ENCODE assay signal across 10 cellular contexts in the genomic region with DNA sequence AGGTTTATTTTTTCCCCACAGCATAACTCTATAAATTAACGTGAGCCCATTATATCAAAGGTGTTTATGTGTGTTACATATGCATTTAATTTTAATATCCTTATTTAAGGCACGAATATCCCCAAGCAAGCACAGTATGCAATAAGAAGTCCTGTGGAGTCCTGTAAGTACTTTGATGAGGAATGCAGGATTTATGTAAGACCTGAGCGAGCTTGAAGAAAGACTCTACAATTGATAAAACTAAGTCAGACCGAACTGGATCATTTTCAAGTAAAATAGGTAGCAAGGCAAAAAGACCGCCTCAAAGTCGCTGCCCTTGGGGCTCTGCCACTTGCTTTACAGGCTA. TPM values are rescaled to one million over a fixed set of nuclear protein-coding genes. Genes with fewer than 3 reads are reported as not detected.
A peak's percentile ranks its signal among the peaks of the same experiment; 100 is the strongest.
DNase-seq lines count a peak whose midpoint lies in the region; ATAC-seq and TF ChIP-seq lines count a peak whose summit lies in the region.
"Had no signal": no experiment of that assay in that cellular context is flagged by ENCODE, and none has a peak within 500 bp of the region (broad histone marks: within the 10 kb centered on the region; RNA-seq: fewer than 3 reads in every experiment).

No MANE protein-coding gene starts in this region.

- H3K4me1 ChIP-seq in PC-3 (ENCODE audit: insufficient read depth, low read length) (peaks cover 15% of the 10 kb centered on the region), lung (ENCODE audit: control insufficient read depth in 2 of 2, insufficient read depth in 2 of 2, low read length in 2 of 2) (peaks cover 0 to 5% of the 10 kb centered on the region in 2 donors), thyroid gland (peaks cover 0 to 8% of the 10 kb centered on the region in 2 donors)

- no peaks in the 10 kb centered on the region for H3K9me2 ChIP-seq in PC-3 (replicated peaks; ENCODE audit: low read length)

- H3K27me3 Mint-ChIP-seq in endothelial cell (ENCODE audit: unreplicated experiment): no peaks in the 10 kb centered on the region
- no peaks in the 10 kb centered on the region for H3K27me3 Mint-ChIP-seq in natural killer cell treated with Interleukin-12 subunit alpha and Interleukin-12 subunit beta and Interleukin-15 and Interleukin-18, amount 100 ng/mL, for 72 hours
- peaks cover 16% of the 10 kb centered on the region for H3K27me3 Mint-ChIP-seq in activated T-helper 1 cell treated with anti-CD3 and anti-CD28 coated beads, Interleukin-12 subunit alpha, Interleukin-12 subunit beta, Interleukin-2, Interleukin-4 antibody, amounts not matched to agents 30 ng/mL and 10 ng/mL and 1 ng/mL, durations not matched to agents 14 hours and 24 hours and 36 hours (ENCODE audit: insufficient read depth)

- H3K4me2 ChIP-seq in PC-3 (ENCODE audit: low read length): peak overlapping the region; percentile 87
- H3K4me2 ChIP-seq: KMS-11 had no signal

- H3K4me1 Mint-ChIP-seq in endothelial cell (ENCODE audit: unreplicated experiment): no peaks in the 10 kb centered on the region
- no peaks in the 10 kb centered on the region for H3K4me1 Mint-ChIP-seq in natural killer cell treated with Interleukin-12 subunit alpha and Interleukin-12 subunit beta and Interleukin-15 and Interleukin-18, amount 100 ng/mL, for 72 hours (ENCODE audit: low read depth in 2 of 2)
- no peaks in the 10 kb centered on the region for H3K4me1 Mint-ChIP-seq in activated T-helper 1 cell treated with anti-CD3 and anti-CD28 coated beads, Interleukin-12 subunit alpha, Interleukin-12 subunit beta, Interleukin-2, Interleukin-4 antibody, amounts not matched to agents 30 ng/mL and 10 ng/mL and 1 ng/mL, durations not matched to agents 14 hours and 24 hours and 36 hours (ENCODE audit: low read depth)

- no peaks in the 10 kb centered on the region for H3K9me3 ChIP-seq in PC-3 (ENCODE audit: low read length)
- no peaks in the 10 kb centered on the region for H3K9me3 ChIP-seq in lung (ENCODE audit: control insufficient read depth in 2 of 2, insufficient read depth in 1 of 2, low read length in 1 of 2)
- H3K9me3 ChIP-seq in thyroid gland: no peaks in the 10 kb centered on the region

- H3K36me3 Mint-ChIP-seq in endothelial cell (ENCODE audit: low read depth, unreplicated experiment): no peaks in the 10 kb centered on the region
- H3K36me3 Mint-ChIP-seq in natural killer cell treated with Interleukin-12 subunit alpha and Interleukin-12 subunit beta and Interleukin-15 and Interleukin-18, amount 100 ng/mL, for 72 hours: no peaks in the 10 kb centered on the region
- no peaks in the 10 kb centered on the region for H3K36me3 Mint-ChIP-seq in activated T-helper 1 cell treated with anti-CD3 and anti-CD28 coated beads, Interleukin-12 subunit alpha, Interleukin-12 subunit beta, Interleukin-2, Interleukin-4 antibody, amounts not matched to agents 30 ng/mL and 10 ng/mL and 1 ng/mL, durations not matched to agents 14 hours and 24 hours and 36 hours (ENCODE audit: low read depth)

- peak overlapping the region; percentile 96 for H3K4me3 Mint-ChIP-seq in endothelial cell (ENCODE audit: unreplicated experiment)
- H3K4me3 Mint-ChIP-seq in natural killer cell treated with Interleukin-12 subunit alpha and Interleukin-12 subunit beta and Interleukin-15 and Interleukin-18, amount 100 ng/mL, for 72 hours: no peak overlapping the region
- H3K4me3 Mint-ChIP-seq in activated T-helper 1 cell treated with anti-CD3 and anti-CD28 coated beads, Interleukin-12 subunit alpha, Interleukin-12 subunit beta, Interleukin-2, Interleukin-4 antibody, amounts not matched to agents 30 ng/mL and 10 ng/mL and 1 ng/mL, durations not matched to agents 14 hours and 24 hours and 36 hours: no peak overlapping the region

- peak; percentile 28 for ATAC-seq in PC-3
- no peak for ATAC-seq in lung (ENCODE audit: insufficient read depth, low FRiP score)
- no peak for ATAC-seq in natural killer cell treated with Interleukin-12 subunit alpha and Interleukin-12 subunit beta and Interleukin-15 and Interleukin-18, amount 100 ng/mL, for 72 hours
- ATAC-seq in HG03280 (IDR thresholded peaks at IDR 0.05; ENCODE audit: unreplicated experiment): no peak
- ATAC-seq in HG02759 (IDR thresholded peaks at IDR 0.05; ENCODE audit: unreplicated experiment): no peak

- peaks cover 27% of the 10 kb centered on the region for H3K79me2 ChIP-seq in PC-3 (ENCODE audit: low read length)

- TF ChIP-seq CTCF in PC-3 (conservative IDR thresholded peaks at IDR 0.05; ENCODE audit: low read depth, low read length) (no peak), endothelial cell (IDR thresholded peaks at IDR 0.05; ENCODE audit: unreplicated experiment) (no peak), lung (IDR thresholded peaks at IDR 0.05; ENCODE audit: control extremely low read depth, extremely low read depth) (no peak), thyroid gland (IDR thresholded peaks at IDR 0.05) (no peak)

- TF ChIP-seq POLR2A in thyroid gland (IDR thresholded peaks at IDR 0.05): no peak

- H3K9me3 Mint-ChIP-seq in endothelial cell (ENCODE audit: unreplicated experiment): no peaks in the 10 kb centered on the region
- H3K9me3 Mint-ChIP-seq in natural killer cell treated with Interleukin-12 subunit alpha and Interleukin-12 subunit beta and Interleukin-15 and Interleukin-18, amount 100 ng/mL, for 72 hours: peaks cover 4% of the 10 kb centered on the region
- no peaks in the 10 kb centered on the region for H3K9me3 Mint-ChIP-seq in activated T-helper 1 cell treated with anti-CD3 and anti-CD28 coated beads, Interleukin-12 subunit alpha, Interleukin-12 subunit beta, Interleukin-2, Interleukin-4 antibody, amounts not matched to agents 30 ng/mL and 10 ng/mL and 1 ng/mL, durations not matched to agents 14 hours and 24 hours and 36 hours

- H3K27ac Mint-ChIP-seq in endothelial cell (ENCODE audit: unreplicated experiment): no peak overlapping the region
- H3K27ac Mint-ChIP-seq in natural killer cell treated with Interleukin-12 subunit alpha and Interleukin-12 subunit beta and Interleukin-15 and Interleukin-18, amount 100 ng/mL, for 72 hours: no peak overlapping the region
- H3K27ac Mint-ChIP-seq in activated T-helper 1 cell treated with anti-CD3 and anti-CD28 coated beads, Interleukin-12 subunit alpha, Interleukin-12 subunit beta, Interleukin-2, Interleukin-4 antibody, amounts not matched to agents 30 ng/mL and 10 ng/mL and 1 ng/mL, durations not matched to agents 14 hours and 24 hours and 36 hours: no peak overlapping the region

- CTCF ChIA-PET in PC-3 (lab: Charles Lee): interaction anchor here (0.6 to 1.0 kb wide), 5 partner anchors 20 to 65 kb away, joined by 3 to 4 read pairs (median 3); no protein-coding TSS in a partner anchor

- POLR2A ChIA-PET in PC-3 (lab: Charles Lee; ENCODE audit: unreplicated experiment): no interaction called here

- H3K36me3 ChIP-seq in PC-3 (ENCODE audit: low read depth, low read length): no peaks in the 10 kb centered on the region
- H3K36me3 ChIP-seq in lung (ENCODE audit: control insufficient read depth in 2 of 2, insufficient read depth in 2 of 2, low read length in 2 of 2): no peaks in the 10 kb centered on the region
- H3K36me3 ChIP-seq in thyroid gland: no peaks in the 10 kb centered on the region

- no peaks in the 10 kb centered on the region for H4K20me1 ChIP-seq in PC-3 (ENCODE audit: low read length)

- H3K27me3 ChIP-seq in PC-3 (ENCODE audit: low read length): no peaks in the 10 kb centered on the region
- no peaks in the 10 kb centered on the region for H3K27me3 ChIP-seq in lung (ENCODE audit: control insufficient read depth, insufficient read depth)
- H3K27me3 ChIP-seq in thyroid gland: no peaks in the 10 kb centered on the region

- BruUV-seq in PC-3 (replicated peaks; lab: Mats Ljungman, UMichigan): TSS peak; percentile 56

- no peaks in the 10 kb centered on the region for H3F3A ChIP-seq in PC-3 (ENCODE audit: low read length, unreplicated experiment)

- H3K4me3 ChIP-seq in PC-3 (ENCODE audit: low read length): peak overlapping the region; percentile 82
- H3K4me3 ChIP-seq in lung: peak overlapping the region; percentile 43
- H3K4me3 ChIP-seq in thyroid gland (replicated peaks in 1 of 3): peak overlapping the region in 1 of 3 donors; percentile 87

- 4% methylated on average over 6 of the region's 6 CpGs for WGBS in lung, 2 donors
- WGBS in thyroid gland, 2 donors: 3% methylated on average over 6 of the region's 6 CpGs

- peak overlapping the region; percentile 93 for H3K9ac ChIP-seq in PC-3 (ENCODE audit: low read length)
- H3K9ac ChIP-seq: KMS-11 had no signal

- intact Hi-C loops in PC-3 (cut with micrococcal nuclease): loop anchor here (1.0 to 10.0 kb wide), 4 partner anchors 27 to 413 kb away; no protein-coding TSS in a partner anchor
- intact Hi-C loops in thyroid gland (cut with DNase I): no loop called here
- intact Hi-C loops in activated T-helper 1 cell treated with anti-CD3 and anti-CD28 coated beads, Interleukin-12 subunit alpha, Interleukin-12 subunit beta, Interleukin-2, Interleukin-4 antibody, amounts not matched to agents 30 ng/mL and 10 ng/mL and 1 ng/mL, durations not matched to agents 14 hours and 24 hours and 36 hours (cut with micrococcal nuclease): no loop called here

- DNase-seq in PC-3 (no peak), endothelial cell (ENCODE audit: low spot score) (no peak), lung (ENCODE audit: low spot score) (no peak), thyroid gland (no peak)
- no peak for DNase-seq in natural killer cell treated with Interleukin-12 subunit alpha and Interleukin-12 subunit beta and Interleukin-15 and Interleukin-18, amount 100 ng/mL, for 72 hours (ENCODE audit: low spot score)
- no peak for DNase-seq in activated T-helper 1 cell treated with anti-CD3 and anti-CD28 coated beads, Interleukin-12 subunit alpha, Interleukin-12 subunit beta, Interleukin-2, Interleukin-4 antibody, amounts not matched to agents 30 ng/mL and 10 ng/mL and 1 ng/mL, durations not matched to agents 14 hours and 24 hours and 36 hours (ENCODE audit: low spot score)

- H3K27ac ChIP-seq in PC-3 (ENCODE audit: low read length): peak overlapping the region; percentile 87
- H3K27ac ChIP-seq in lung (ENCODE audit: low read depth in 1 of 2, low read length in 1 of 2): peak overlapping the region in 1 of 2 donors; percentile 87
- H3K27ac ChIP-seq in thyroid gland: peak overlapping the region; percentile 82 to 94 (median 93)
- H3K27ac ChIP-seq: KMS-11 had no signal

- H2AFZ ChIP-seq in PC-3 (ENCODE audit: low read length): peak overlapping the region; percentile 91

RNA-seq across cellular contexts. Expression of a gene that starts 0.8 kb away (rescaled TPM):
- total RNA-seq in PC-3 (2014; rRNA removed) (0.87 and 1.0 TPM in 2 replicates), endothelial cell (ENCODE audit: unreplicated experiment) (1.2 TPM), lung (1 to 10 TPM in 1 of 2 donors, under 1 TPM in 1; 0.58 to 2.6 TPM), thyroid gland (1 to 10 TPM in 1 of 4 donors, under 1 TPM in 3; 0.29 to 1.4 (median 0.60) TPM)
- polyA plus RNA-seq in lung: under 1 TPM; 0.23 to 0.26 TPM
- total RNA-seq in natural killer cell treated with Interleukin-12 subunit alpha and Interleukin-12 subunit beta and Interleukin-15 and Interleukin-18, amount 100 ng/mL, for 72 hours: not detected
- total RNA-seq in activated T-helper 1 cell treated with anti-CD3 and anti-CD28 coated beads, Interleukin-12 subunit alpha, Interleukin-12 subunit beta, Interleukin-2, Interleukin-4 antibody, amounts not matched to agents 30 ng/mL and 10 ng/mL and 1 ng/mL, durations not matched to agents 14 hours and 24 hours and 36 hours: not detected in 2 replicates
- total RNA-seq: H4 had no signal

RNA-seq across cellular contexts. Expression of a gene that starts 26.1 kb away (rescaled TPM):
- total RNA-seq in PC-3 (2014; rRNA removed): 14.2 and 22.5 TPM in 2 replicates
- 12.1 TPM for total RNA-seq in endothelial cell (ENCODE audit: unreplicated experiment)
- total RNA-seq in lung: 10 to 100 TPM; 11.5 to 49.9 TPM
- polyA plus RNA-seq in lung: 1 to 10 TPM; 2.3 to 2.6 TPM
- 10 to 100 TPM; 17.0 to 43.4 (median 30.2) TPM for total RNA-seq in thyroid gland
- total RNA-seq in natural killer cell treated with Interleukin-12 subunit alpha and Interleukin-12 subunit beta and Interleukin-15 and Interleukin-18, amount 100 ng/mL, for 72 hours: not detected
- not detected in 2 replicates for total RNA-seq in activated T-helper 1 cell treated with anti-CD3 and anti-CD28 coated beads, Interleukin-12 subunit alpha, Interleukin-12 subunit beta, Interleukin-2, Interleukin-4 antibody, amounts not matched to agents 30 ng/mL and 10 ng/mL and 1 ng/mL, durations not matched to agents 14 hours and 24 hours and 36 hours

Comparison
In these comparisons a context has a peak if more than half of its experiments do, and no peak if none do; other contexts are left out.
1. RNA of a gene that starts 26.1 kb away (total RNA-seq): 11.5 to 49.9 TPM in lung, 17.0 to 43.4 TPM in thyroid gland, 14.2 to 22.5 TPM in PC-3 and 12.1 TPM in endothelial cell (single experiment); not detected in natural killer cell treated with Interleukin-12 subunit alpha and Interleukin-12 subunit beta and Interleukin-15 and Interleukin-18, amount 100 ng/mL, for 72 hours and not detected in activated T-helper 1 cell treated with anti-CD3 and anti-CD28 coated beads, Interleukin-12 subunit alpha, Interleukin-12 subunit beta, Interleukin-2, Interleukin-4 antibody, amounts not matched to agents 30 ng/mL and 10 ng/mL and 1 ng/mL, durations not matched to agents 14 hours and 24 hours and 36 hours; every median in the first group is over 10 times any median in the second.